Comparison of ENCODE assay signal across 8 cellular contexts in the genomic region with DNA sequence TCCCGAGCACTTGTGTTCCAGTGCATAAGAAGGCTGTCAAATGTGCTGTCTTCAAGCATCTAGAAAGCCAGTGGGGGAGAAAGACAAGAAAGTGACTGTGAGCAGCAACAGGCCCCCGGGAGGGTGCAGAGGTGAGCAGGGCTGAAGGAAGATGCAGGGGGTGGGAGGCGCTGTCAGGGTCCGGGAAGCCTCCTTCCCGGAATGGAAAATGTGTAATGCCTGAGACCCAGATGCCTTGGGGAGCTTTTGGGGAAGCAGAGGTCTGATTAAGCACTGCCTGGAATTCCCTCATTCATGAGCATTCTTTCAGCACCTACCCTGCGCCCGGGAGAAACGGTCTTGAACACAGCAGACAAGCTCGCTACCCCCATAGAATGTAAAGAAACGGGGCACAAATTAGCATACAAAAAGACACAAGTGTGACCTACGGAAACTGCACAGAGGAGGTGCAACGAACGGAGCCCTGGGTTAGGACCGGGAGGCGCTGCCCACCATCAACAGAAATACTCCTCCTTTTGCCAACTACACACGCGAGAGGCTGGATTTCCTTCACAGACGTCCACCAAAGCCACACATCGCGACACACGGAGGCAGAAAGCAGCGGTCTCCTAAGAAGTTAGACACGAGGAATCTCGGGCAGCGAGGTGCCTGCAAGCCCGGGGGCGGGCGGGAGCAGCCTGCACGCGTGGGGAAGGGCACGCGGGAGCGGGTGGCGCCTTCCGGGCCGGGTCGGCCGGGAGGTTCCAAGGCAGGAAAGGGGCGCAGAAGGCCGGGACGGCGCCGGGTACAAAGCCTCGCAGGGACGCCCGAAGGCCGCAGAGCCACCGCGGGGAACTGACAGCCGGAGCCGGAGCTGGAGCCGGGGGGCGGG. TPM values are rescaled to one million over a fixed set of nuclear protein-coding genes. Genes with fewer than 3 reads are reported as not detected.
A peak's percentile ranks its signal among the peaks of the same experiment; 100 is the strongest.
DNase-seq lines count a peak whose midpoint lies in the region; ATAC-seq and TF ChIP-seq lines count a peak whose summit lies in the region.

No MANE protein-coding gene starts in this region.

- no peak overlapping the region for H2BK120ac ChIP-seq in neuronal stem cell (ENCODE audit: low read depth, low read length)

- H3K27ac ChIP-seq in KMS-11 (no peak overlapping the region), gastroesophageal sphincter (peak overlapping the region; percentile 74 to 97 (median 92)), neuronal stem cell (replicated peaks; ENCODE audit: low read length) (no peak overlapping the region)

- H3K4me3 ChIP-seq in KMS-11 (IDR thresholded peaks at IDR 0.05; ENCODE audit: insufficient read depth, low read depth, low read length) (peak overlapping the region; percentile 94), gastroesophageal sphincter (peak overlapping the region; percentile 60 to 88), neuronal stem cell (ENCODE audit: low read length in 2 of 2) (peak overlapping the region; percentile 70 to 94)

- DNase-seq in COLO829 (ENCODE audit: low spot score) (peak; percentile 38), activated T-helper 1 cell treated with Interleukin-2 at 50 U/mL for 16 hours (ENCODE audit: low read depth) (peak; percentile 14), neuronal stem cell (ENCODE audit: low spot score) (peak; percentile 45), cerebellum (ENCODE audit: low spot score) (no peak), NCI-H1105 treated with DMSO at 0.1 percent for 48 hours (lab: John Stamatoyannopoulos, UW) (no peak), mucosa of gallbladder (ENCODE audit: low spot score) (no peak)

- no peak overlapping the region for H4K8ac ChIP-seq in neuronal stem cell (ENCODE audit: low read depth, low read length)

- peaks cover 11% of the 10 kb centered on the region for H3K79me1 ChIP-seq in neuronal stem cell (ENCODE audit: low read depth, low read length)

- peak overlapping the region; percentile 56; the same call in 1 of the 2 replicates for H2AFZ ChIP-seq in KMS-11 (ENCODE audit: low read depth)
- H2AFZ ChIP-seq in neuronal stem cell (ENCODE audit: low read length): peak overlapping the region; percentile 99

- no peaks in the 10 kb centered on the region for H4K20me1 ChIP-seq in KMS-11 (ENCODE audit: insufficient read depth)

- 5 to 32% methylated on average over 4 to 13 of the region's 53 CpGs for WGBS in gastroesophageal sphincter (ENCODE audit: low coverage in 1 of 2), 2 donors
- whole genome bisulfite sequencing in neuronal stem cell (ENCODE audit: extremely low coverage in 2 of 2, insufficient read length in 2 of 2, insufficient replicate concordance in 1 of 2), 2 donors: no CpG with 5 or more reads among the region's 53 CpGs

- peaks cover 39% of the 10 kb centered on the region for H3K79me2 ChIP-seq in KMS-11 (ENCODE audit: insufficient read depth, low read depth)

- H2BK5ac ChIP-seq in neuronal stem cell (ENCODE audit: low read length): no peak overlapping the region

- no peak for TF ChIP-seq EP300 in gastroesophageal sphincter (IDR thresholded peaks at IDR 0.05)

- H2AK5ac ChIP-seq in neuronal stem cell (ENCODE audit: low read depth, low read length): peak overlapping the region; percentile 3

- H3K14ac ChIP-seq in neuronal stem cell (ENCODE audit: low read length): peak overlapping the region; percentile 63

- no peaks in the 10 kb centered on the region for H3K9me3 ChIP-seq in gastroesophageal sphincter
- no peaks in the 10 kb centered on the region for H3K9me3 ChIP-seq in neuronal stem cell (replicated peaks in 1 of 2; ENCODE audit: control insufficient read depth in 2 of 2, insufficient read depth in 1 of 2, low read depth in 1 of 2, low read length in 2 of 2)

- no peak for TF ChIP-seq POLR2A in gastroesophageal sphincter (IDR thresholded peaks at IDR 0.05)

- peak overlapping the region; percentile 52 for H3K18ac ChIP-seq in neuronal stem cell (ENCODE audit: low read length)

- peak overlapping the region; percentile 95 for H3K23ac ChIP-seq in neuronal stem cell (ENCODE audit: low read depth, low read length, poor library complexity)

- H3K4me2 ChIP-seq in KMS-11 (peak overlapping the region; percentile 93), neuronal stem cell (ENCODE audit: insufficient read depth, low read length, poor library complexity, severe bottlenecking) (peak overlapping the region; percentile 99)

- H3K9ac ChIP-seq in KMS-11 (peak overlapping the region; percentile 50; the same call in 1 of the 2 replicates), neuronal stem cell (ENCODE audit: low read depth, low read length, poor library complexity) (peak overlapping the region; percentile 96)

- H3K27me3 ChIP-seq in KMS-11 (ENCODE audit: insufficient read depth, low read depth): no peaks in the 10 kb centered on the region
- no peaks in the 10 kb centered on the region for H3K27me3 ChIP-seq in gastroesophageal sphincter
- H3K27me3 ChIP-seq in neuronal stem cell (ENCODE audit: control insufficient read depth in 3 of 3, insufficient read depth in 3 of 3, low read depth in 1 of 3, low read length in 3 of 3): no peaks in the 10 kb centered on the region

- H3K4me1 ChIP-seq in KMS-11 (ENCODE audit: low read depth, poor library complexity, severe bottlenecking) (peaks cover 26% of the 10 kb centered on the region), gastroesophageal sphincter (peaks cover 0 to 33% (median 17%) of the 10 kb centered on the region in 3 donors), neuronal stem cell (ENCODE audit: control insufficient read depth in 2 of 2, insufficient read depth in 1 of 2, low read depth in 1 of 2, low read length in 2 of 2) (peaks cover 18 to 22% of the 10 kb centered on the region in 2 donors)

- H2BK15ac ChIP-seq in neuronal stem cell (ENCODE audit: low read length): no peak overlapping the region

- H4K91ac ChIP-seq in neuronal stem cell (ENCODE audit: low read depth, low read length, poor library complexity): peak overlapping the region; percentile 57

- TF ChIP-seq CTCF in KMS-11 (conservative IDR thresholded peaks at IDR 0.05; ENCODE audit: low read depth, low read length) (no peak), gastroesophageal sphincter (IDR thresholded peaks at IDR 0.05) (no peak)

- no peak for ATAC-seq in gastroesophageal sphincter

- H3K36me3 ChIP-seq in KMS-11 (ENCODE audit: insufficient read depth) (no peaks in the 10 kb centered on the region), gastroesophageal sphincter (peaks cover 0 to 8% of the 10 kb centered on the region in 2 donors), neuronal stem cell (replicated peaks in 1 of 2; ENCODE audit: control insufficient read depth in 2 of 2, insufficient read depth in 2 of 2, low read length in 2 of 2) (peaks cover 0 to under 1% of the 10 kb centered on the region in 2 donors)

- H3K4ac ChIP-seq in neuronal stem cell (ENCODE audit: low read length): no peak overlapping the region

- H2BK12ac ChIP-seq in neuronal stem cell (ENCODE audit: low read length): no peak overlapping the region

RNA-seq across cellular contexts. Expression of gene NPHP4, which starts 1.1 kb away (rescaled TPM):
- total RNA-seq in gastroesophageal sphincter: 1 to 10 TPM; 5.7 to 9.7 (median 6.2) TPM
- 9.7 TPM for polyA plus RNA-seq in neuronal stem cell (2013, experiment 1 of 2)
- 9.5 TPM for polyA plus RNA-seq in neuronal stem cell (2013, experiment 2 of 2)
- total RNA-seq in cerebellum: 21.7 TPM
- 20.6 TPM for total RNA-seq in mucosa of gallbladder

RNA-seq across cellular contexts. Expression of gene KCNAB2, which starts 54.5 kb away (rescaled TPM):
- total RNA-seq in gastroesophageal sphincter (10 to 100 TPM; 10.9 to 12.6 (median 11.7) TPM), cerebellum (6.4 TPM), mucosa of gallbladder (16.1 TPM)
- polyA plus RNA-seq in neuronal stem cell (2013, experiment 1 of 2): 5.4 TPM
- 6.0 TPM for polyA plus RNA-seq in neuronal stem cell (2013, experiment 2 of 2)

Comparison
In these comparisons a context has a peak if more than half of its experiments do, and no peak if none do; other contexts are left out.
1. DNase-seq: peak in COLO829 (single experiment), activated T-helper 1 cell treated with Interleukin-2 at 50 U/mL for 16 hours (single experiment) and neuronal stem cell (single experiment); none in cerebellum (single experiment), NCI-H1105 treated with DMSO at 0.1 percent for 48 hours (single experiment) and mucosa of gallbladder (single experiment).
2. H3K27ac ChIP-seq: peak in gastroesophageal sphincter (4 of 4); none in KMS-11 (single experiment) and neuronal stem cell (single experiment).
3. Peak in every context shown above with its lines, with median percentiles within 50 percentile points of each other: H3K4me3 ChIP-seq.